In genomic region chr1:32770741-32771548, GRCh38 we compare ENCODE assay signal across 1 cellular context.
TF ChIP-seq lines count a peak whose summit lies in the region.

No MANE protein-coding gene starts in this region.

TF ChIP-seq in GM23338, 12 proteins besides CTCF, POLR2A, EP300 and RAD21:
- TF ChIP-seq POLR2AphosphoS5 (IDR thresholded peaks at IDR 0.05; ENCODE audit: low read depth) (0 out of 2 replicates have a peak, but pooled peaks have one; percentile 18), EZH2phosphoT487 (IDR thresholded peaks at IDR 0.05; ENCODE audit: unreplicated experiment) (no peak)
